In the genomic region with DNA sequence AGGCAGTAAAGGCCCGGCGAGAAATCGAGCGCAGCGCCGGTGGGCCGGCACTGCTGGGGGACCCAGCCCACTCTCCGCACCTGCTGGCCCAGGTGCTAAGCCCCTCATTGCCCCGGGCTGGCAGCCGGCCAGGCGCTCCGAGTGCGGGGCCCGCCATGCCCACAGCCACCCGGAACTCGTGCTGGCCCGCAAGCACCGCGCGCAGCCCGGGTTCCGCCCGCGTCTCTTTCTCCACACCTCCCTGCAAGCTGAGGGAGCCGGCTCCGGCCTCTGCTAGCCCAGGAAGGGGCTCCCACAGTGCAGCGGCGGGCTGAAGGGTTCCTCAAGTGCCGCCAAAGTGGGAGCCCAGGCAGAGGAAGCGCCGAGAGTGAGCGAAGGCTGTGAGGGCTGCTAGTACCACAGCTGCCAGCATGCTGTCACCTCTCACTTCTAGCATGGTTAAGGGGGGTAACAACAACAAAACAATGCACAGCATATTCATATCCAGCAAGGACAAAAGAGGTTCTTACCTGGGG, we compare ENCODE assay signal across 26 cellular contexts.
"Had no signal": no experiment of that assay in that cellular context is flagged by ENCODE, and none has a peak within 500 bp of the region (broad histone marks: within the 10 kb centered on the region; RNA-seq: fewer than 3 reads in every experiment).

No MANE protein-coding gene starts in this region.

- H3K9me3 ChIP-seq: SJCRH30 had no signal

- H3K36me3 ChIP-seq: SJCRH30, WERI-Rb-1 had no signal

- H3K4me3 ChIP-seq: SJCRH30, SK-N-MC had no signal

- H3K27ac ChIP-seq: SJCRH30, SK-N-MC, WERI-Rb-1 had no signal

- DNase-seq: activated CD4-positive, alpha-beta memory T cell treated with anti-CD3 and anti-CD28 coated beads, Interleukin-2, amount 10 ng/mL, durations not matched to agents 7 days and 5 days; activated CD4-positive, alpha-beta T cell treated with anti-CD3 and anti-CD28 coated beads for 1 hour; activated CD4-positive, alpha-beta T cell treated with anti-CD3 and anti-CD28 coated beads for 48 hours; activated CD4-positive, CD25-positive, alpha-beta regulatory T cell; activated CD8-positive, alpha-beta memory T cell treated with anti-CD3 and anti-CD28 coated beads for 24 hours; activated CD8-positive, alpha-beta memory T cell treated with anti-CD3 and anti-CD28 coated beads, Interleukin-2, amount 10 ng/mL, durations not matched to agents 7 days and 5 days; activated CD8-positive, alpha-beta memory T cell treated with anti-CD3 and anti-CD28 coated beads, Interleukin-2, amount 50 U/mL, for 48 hours; activated effector memory CD4-positive, alpha-beta T cell treated with Interleukin-2 at 50 U/mL for 16 hours; activated naive CD4-positive, alpha-beta T cell treated with anti-CD3 and anti-CD28 coated beads, Interleukin-2, amount 10 ng/mL, durations not matched to agents 7 days and 5 days; activated naive CD8-positive, alpha-beta T cell treated with anti-CD3 and anti-CD28 coated beads, Interleukin-2, amount 50 U/mL, for 24 hours; activated T-cell treated with anti-CD3 and anti-CD28 coated beads, Interleukin-2, amount 50 U/mL, for 48 hours; anterior cingulate cortex; Karpas-422; NCI-H1048; NCI-H1105 treated with DMSO at 0.1 percent for 48 hours; NCI-H1436; NCI-H1694; NCI-H1930; NCI-H2081 treated with DMSO at 0.1 percent for 48 hours; NCI-H2171; NCI-H524; SHP77; SJCRH30; T1000; WERI-Rb-1 had no signal

- H3K27me3 ChIP-seq: SJCRH30 had no signal
